Comparison of ENCODE assay signal across 8 cellular contexts in genomic region chr17:38898812-38899348, GRCh38. TPM values are rescaled to one million over a fixed set of nuclear protein-coding genes. Genes with fewer than 3 reads are reported as not detected.
DNase-seq lines count a peak whose midpoint lies in the region; ATAC-seq, FAIRE-seq and TF ChIP-seq lines count a peak whose summit lies in the region.

No MANE protein-coding gene starts in this region.

- DNase-seq in A172 (ENCODE audit: low spot score) (peak; percentile 75), GM20000 (ENCODE audit: low spot score) (peak; percentile 90), KBM-7 (peak; percentile 93), germinal center (ENCODE audit: low spot score) (peak; percentile 81), D721Med (ENCODE audit: insufficient read length, low spot score) (no peak), NCI-H510A (lab: John Stamatoyannopoulos, UW) (no peak)
- DNase-seq in activated CD8-positive, alpha-beta T cell treated with anti-CD3 and anti-CD28 coated beads, Interleukin-2, amount 10 ng/mL, durations not matched to agents 7 days and 5 days, result peak; percentile 89
- peak; percentile 87 to 88 for DNase-seq in stimulated activated CD4-positive, alpha-beta T cell treated with anti-CD3 and anti-CD28 coated beads, Interleukin-2, amount 100 ng/mL, for 24 hours

- FAIRE-seq in D721Med (lab: Jason Lieb, UNC), result no peak

- H3K27me3 Mint-ChIP-seq in activated CD8-positive, alpha-beta T cell treated with anti-CD3 and anti-CD28 coated beads, Interleukin-2, amount 10 ng/mL, durations not matched to agents 7 days and 5 days (ENCODE audit: low read depth), result no peaks in the 10 kb centered on the region

- peak; percentile 79 for ATAC-seq in activated CD8-positive, alpha-beta T cell treated with anti-CD3 and anti-CD28 coated beads, Interleukin-2, amount 10 ng/mL, durations not matched to agents 7 days and 5 days

- peak overlapping the region; percentile 96 for H3K27ac Mint-ChIP-seq in activated CD8-positive, alpha-beta T cell treated with anti-CD3 and anti-CD28 coated beads, Interleukin-2, amount 10 ng/mL, durations not matched to agents 7 days and 5 days

- peak overlapping the region; percentile 75 for H3K4me3 Mint-ChIP-seq in activated CD8-positive, alpha-beta T cell treated with anti-CD3 and anti-CD28 coated beads, Interleukin-2, amount 10 ng/mL, durations not matched to agents 7 days and 5 days

- POLR2A ChIA-PET in activated CD8-positive, alpha-beta T cell treated with anti-CD3 and anti-CD28 coated beads, Interleukin-2, amount 10 ng/mL, durations not matched to agents 7 days and 5 days (lab: Charles Lee), result interaction anchor here (0.8 to 6.0 kb wide), 14 partner anchors 9 to 147 kb away, joined by 3 to 57 read pairs (median 4); partner anchors contain the start of genes CWC25, LASP1, LASP1NB and RPL23

- H3K9me3 Mint-ChIP-seq in activated CD8-positive, alpha-beta T cell treated with anti-CD3 and anti-CD28 coated beads, Interleukin-2, amount 10 ng/mL, durations not matched to agents 7 days and 5 days (ENCODE audit: insufficient read depth), result no peaks in the 10 kb centered on the region

- H3K36me3 Mint-ChIP-seq in activated CD8-positive, alpha-beta T cell treated with anti-CD3 and anti-CD28 coated beads, Interleukin-2, amount 10 ng/mL, durations not matched to agents 7 days and 5 days (ENCODE audit: low read depth), result peaks cover 81% of the 10 kb centered on the region

- no peak for TF ChIP-seq CTCF in GM20000 (IDR thresholded peaks at IDR 0.05; ENCODE audit: extremely low read depth, missing control alignments)
- no peak for TF ChIP-seq CTCF in D721Med (IDR thresholded peaks at IDR 0.05; ENCODE audit: insufficient read depth, missing control alignments)

- peaks cover 76% of the 10 kb centered on the region for H3K4me1 Mint-ChIP-seq in activated CD8-positive, alpha-beta T cell treated with anti-CD3 and anti-CD28 coated beads, Interleukin-2, amount 10 ng/mL, durations not matched to agents 7 days and 5 days (ENCODE audit: low read depth)

- CTCF ChIA-PET in activated CD8-positive, alpha-beta T cell treated with anti-CD3 and anti-CD28 coated beads, Interleukin-2, amount 10 ng/mL, durations not matched to agents 7 days and 5 days (lab: Charles Lee), result interaction anchor here (1.2 to 8.4 kb wide), 7 partner anchors 12 to 266 kb away, joined by 3 to 82 read pairs (median 7); partner anchors contain the start of genes LASP1 and LASP1NB

- in situ Hi-C loops in KBM-7 (cut with MboI; ENCODE audit: low pct_unique_long_range_greater_than_20kb, low sequenced_read_pairs), result no loop called here

RNA-seq across cellular contexts. Expression of gene LASP1, which starts 29.0 kb away (rescaled TPM):
- total RNA-seq in A172 (2014; rRNA removed; shearing (Covaris generic)), result 248 and 270 TPM in 2 replicates
- 100 to 1,000 TPM; 268 to 276 TPM for total RNA-seq in activated CD8-positive, alpha-beta T cell treated with anti-CD3 and anti-CD28 coated beads, Interleukin-2, amount 10 ng/mL, durations not matched to agents 7 days and 5 days

RNA-seq across cellular contexts. Expression of gene RPL23, which starts 45.4 kb away (rescaled TPM):
- total RNA-seq in A172 (2014; rRNA removed; shearing (Covaris generic)), result 1,400 and 1,966 TPM in 2 replicates
- 1,000 to 10,000 TPM; 1,130 to 1,164 TPM for total RNA-seq in activated CD8-positive, alpha-beta T cell treated with anti-CD3 and anti-CD28 coated beads, Interleukin-2, amount 10 ng/mL, durations not matched to agents 7 days and 5 days

Comparison
In these comparisons a context has a peak if more than half of its experiments do, and no peak if none do; other contexts are left out.
1. DNase-seq: peak in A172 (single experiment), GM20000 (single experiment), KBM-7 (single experiment), activated CD8-positive, alpha-beta T cell treated with anti-CD3 and anti-CD28 coated beads, Interleukin-2, amount 10 ng/mL, durations not matched to agents 7 days and 5 days (single experiment), germinal center (single experiment) and stimulated activated CD4-positive, alpha-beta T cell treated with anti-CD3 and anti-CD28 coated beads, Interleukin-2, amount 100 ng/mL, for 24 hours (2 of 2); none in D721Med (single experiment) and NCI-H510A (single experiment).